ENCODE assay signal across 23 cellular contexts in the genomic region with DNA sequence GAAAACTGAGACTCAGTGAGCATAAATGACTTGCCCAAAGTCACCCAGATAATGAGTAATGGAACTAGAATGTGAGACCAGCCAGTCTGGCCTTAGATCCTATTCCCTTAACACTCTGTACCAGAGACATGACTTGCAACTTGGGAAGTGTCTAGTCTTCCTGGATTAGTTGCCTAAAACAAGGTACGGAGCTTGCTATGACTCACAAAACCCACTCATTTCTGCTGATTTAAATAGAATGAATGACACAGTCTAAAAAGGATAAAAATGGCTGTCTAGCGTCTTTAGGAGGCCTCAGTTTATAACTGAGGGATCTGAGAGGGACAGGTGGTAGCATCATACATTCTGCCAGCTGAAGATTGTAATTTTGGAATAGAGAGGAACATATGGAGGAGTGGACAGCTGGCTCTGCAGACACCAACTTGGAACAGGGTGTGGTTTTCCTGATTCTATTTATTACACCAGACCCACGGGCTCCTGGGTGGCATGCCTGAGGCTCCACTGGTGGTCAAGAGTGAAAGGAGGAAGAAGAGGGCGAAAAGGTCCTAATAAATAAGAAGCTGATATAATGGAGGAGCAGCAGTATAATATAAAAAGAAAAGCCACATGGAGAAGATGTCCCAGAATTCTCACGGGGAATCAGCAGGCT.
DNase-seq lines count a peak whose midpoint lies in the region; ATAC-seq, FAIRE-seq and TF ChIP-seq lines count a peak whose summit lies in the region.
"Had no signal": no experiment of that assay in that cellular context is flagged by ENCODE, and none has a peak within 500 bp of the region (broad histone marks: within the 10 kb centered on the region; RNA-seq: fewer than 3 reads in every experiment).

No MANE protein-coding gene starts in this region.

- H3F3A ChIP-seq in PC-9 (ENCODE audit: insufficient read depth, low read depth), result peaks cover 7% of the 10 kb centered on the region; the same call in 1 of the 2 replicates

- TF ChIP-seq CTCF in PC-9 (conservative IDR thresholded peaks at IDR 0.05) (no peak), endothelial cell of umbilical vein (IDR thresholded peaks at IDR 0.05; ENCODE audit: extremely low read depth in 1 of 2, insufficient read depth in 1 of 2, low read depth in 1 of 2, low read length in 2 of 2) (no peak)

- DNase-seq in DMS 273 (lab: John Stamatoyannopoulos, UW; ENCODE audit: unreplicated experiment) (peak; percentile 47), PC-9 (no peak), endothelial cell of umbilical vein (ENCODE audit: low read depth, low spot score) (no peak), non-pigmented ciliary epithelial cell (ENCODE audit: low read depth) (peak; percentile 67)
- DNase-seq: activated naive CD8-positive, alpha-beta T cell treated with anti-CD3 and anti-CD28 coated beads, Interleukin-2, amount 50 U/mL, for 24 hours; activated T-cell treated with anti-CD3 and anti-CD28 coated beads, Interleukin-2, amount 50 U/mL, for 4 hours; Caco-2; KG1; left cardiac atrium; NCI-H1436; pancreas; SK-N-SH; spleen; stimulated activated naive B cell treated with anti-CD40 and anti-IgM and Interleukin-4, amounts not matched to agents 10 μg/mL and 1 μg/mL and 100 μg/mL, for 72 hours; upper lobe of left lung had no signal

- no peaks in the 10 kb centered on the region for H3K4me1 Mint-ChIP-seq in stimulated activated memory B cell treated with anti-CD40 and anti-IgM and Interleukin-4, amounts not matched to agents 10 μg/mL and 1 μg/mL and 100 μg/mL, for 72 hours
- H3K4me1 Mint-ChIP-seq: activated naive CD8-positive, alpha-beta T cell treated with anti-CD3 and anti-CD28 coated beads, Interleukin-2, amount 50 U/mL, for 24 hours; stimulated activated naive B cell treated with anti-CD40 and anti-IgM and Interleukin-4, amounts not matched to agents 10 μg/mL and 1 μg/mL and 100 μg/mL, for 72 hours had no signal

- H3K4me2 ChIP-seq in PC-9, result no peak overlapping the region
- H3K4me2 ChIP-seq in endothelial cell of umbilical vein (ENCODE audit: insufficient read depth, low read length), result no peak overlapping the region
- H3K4me2 ChIP-seq: hepatocyte, SK-N-SH had no signal

- FAIRE-seq in endothelial cell of umbilical vein (lab: Jason Lieb, UNC), result peak; percentile 78
- FAIRE-seq: GM18507, GM19239, pancreas had no signal

- H3K9me2 ChIP-seq in PC-9 (ENCODE audit: insufficient read depth), result no peaks in the 10 kb centered on the region
- H3K9me2 ChIP-seq: SK-N-SH had no signal

- H3K27ac ChIP-seq in PC-9 (no peak overlapping the region), endothelial cell of umbilical vein (ENCODE audit: insufficient read depth, low read depth, low read length) (no peak overlapping the region)
- H3K27ac ChIP-seq: hepatocyte, HL-60, pancreas had no signal

- no peaks in the 10 kb centered on the region for H3K9me3 ChIP-seq in PC-9 (ENCODE audit: insufficient read depth, low read depth)
- H3K9me3 ChIP-seq in endothelial cell of umbilical vein (replicated peaks; ENCODE audit: control insufficient read depth, insufficient read depth, low read length), result no peaks in the 10 kb centered on the region
- H3K9me3 ChIP-seq: Caco-2, pancreas, SK-N-SH, spleen, upper lobe of left lung had no signal

- peaks cover 69% of the 10 kb centered on the region for H3K36me3 ChIP-seq in PC-9 (ENCODE audit: low read depth)
- peaks cover 0 to 3% of the 10 kb centered on the region in 2 experiments for H3K36me3 ChIP-seq in endothelial cell of umbilical vein (ENCODE audit: control insufficient read depth in 2 of 2, extremely low read depth in 1 of 2, insufficient read depth in 2 of 2, low read length in 2 of 2)
- H3K36me3 ChIP-seq: pancreas had no signal

- no peak for TF ChIP-seq POLR2A in endothelial cell of umbilical vein (IDR thresholded peaks at IDR 0.05; ENCODE audit: low read depth, low read length)

- POLR2A ChIA-PET in PC-9 (lab: Charles Lee; ENCODE audit: unreplicated experiment), result no interaction called here
- POLR2A ChIA-PET in endothelial cell of umbilical vein (lab: Charles Lee), result no interaction called here

- intact Hi-C loops in PC-9 (cut with micrococcal nuclease; ENCODE audit: unreplicated experiment), result no loop called here
- intact Hi-C loops in endothelial cell of umbilical vein (cut with micrococcal nuclease), result no loop called here

- H3K4me3 Mint-ChIP-seq in stimulated activated memory B cell treated with anti-CD40 and anti-IgM and Interleukin-4, amounts not matched to agents 10 μg/mL and 1 μg/mL and 100 μg/mL, for 72 hours, result no peak overlapping the region
- H3K4me3 Mint-ChIP-seq: activated naive CD8-positive, alpha-beta T cell treated with anti-CD3 and anti-CD28 coated beads, Interleukin-2, amount 50 U/mL, for 24 hours; activated T-cell treated with anti-CD3 and anti-CD28 coated beads, Interleukin-2, amount 50 U/mL, for 4 hours; stimulated activated naive B cell treated with anti-CD40 and anti-IgM and Interleukin-4, amounts not matched to agents 10 μg/mL and 1 μg/mL and 100 μg/mL, for 72 hours had no signal

- no peak overlapping the region for H3K27ac Mint-ChIP-seq in stimulated activated memory B cell treated with anti-CD40 and anti-IgM and Interleukin-4, amounts not matched to agents 10 μg/mL and 1 μg/mL and 100 μg/mL, for 72 hours
- H3K27ac Mint-ChIP-seq: activated naive CD8-positive, alpha-beta T cell treated with anti-CD3 and anti-CD28 coated beads, Interleukin-2, amount 50 U/mL, for 24 hours; stimulated activated naive B cell treated with anti-CD40 and anti-IgM and Interleukin-4, amounts not matched to agents 10 μg/mL and 1 μg/mL and 100 μg/mL, for 72 hours had no signal

- no peaks in the 10 kb centered on the region for H3K27me3 Mint-ChIP-seq in stimulated activated memory B cell treated with anti-CD40 and anti-IgM and Interleukin-4, amounts not matched to agents 10 μg/mL and 1 μg/mL and 100 μg/mL, for 72 hours
- H3K27me3 Mint-ChIP-seq: activated naive CD8-positive, alpha-beta T cell treated with anti-CD3 and anti-CD28 coated beads, Interleukin-2, amount 50 U/mL, for 24 hours; stimulated activated naive B cell treated with anti-CD40 and anti-IgM and Interleukin-4, amounts not matched to agents 10 μg/mL and 1 μg/mL and 100 μg/mL, for 72 hours had no signal

- dilution Hi-C loops in endothelial cell of umbilical vein (cut with MboI; ENCODE audit: extremely low pct_ligation_motif_present, low sequenced_read_pairs), result no loop called here

- no peak overlapping the region for H3K9ac ChIP-seq in endothelial cell of umbilical vein (replicated peaks; ENCODE audit: extremely low read depth, insufficient read depth, low read length)
- H3K9ac ChIP-seq: SK-N-SH had no signal

- H3K9me1 ChIP-seq in endothelial cell of umbilical vein (replicated peaks; ENCODE audit: control insufficient read depth, extremely low read depth, insufficient read depth, low read length), result no peaks in the 10 kb centered on the region

- H3K9me3 Mint-ChIP-seq in stimulated activated memory B cell treated with anti-CD40 and anti-IgM and Interleukin-4, amounts not matched to agents 10 μg/mL and 1 μg/mL and 100 μg/mL, for 72 hours, result no peaks in the 10 kb centered on the region
- H3K9me3 Mint-ChIP-seq: activated naive CD8-positive, alpha-beta T cell treated with anti-CD3 and anti-CD28 coated beads, Interleukin-2, amount 50 U/mL, for 24 hours; activated T-cell treated with anti-CD3 and anti-CD28 coated beads, Interleukin-2, amount 50 U/mL, for 4 hours; stimulated activated naive B cell treated with anti-CD40 and anti-IgM and Interleukin-4, amounts not matched to agents 10 μg/mL and 1 μg/mL and 100 μg/mL, for 72 hours had no signal

- TSS peak; percentile 14 for BruUV-seq in PC-9 (replicated peaks; lab: Mats Ljungman, UMichigan)
- no TSS peak for BruUV-seq in endothelial cell of umbilical vein (replicated peaks; lab: Mats Ljungman, UMichigan)

- ATAC-seq in GM19324 (IDR thresholded peaks at IDR 0.05; ENCODE audit: low FRiP score, unreplicated experiment), result no peak
- ATAC-seq in HG02840 (IDR thresholded peaks at IDR 0.05; ENCODE audit: low FRiP score, unreplicated experiment), result no peak
- no peak for ATAC-seq in GM21360 (IDR thresholded peaks at IDR 0.05; ENCODE audit: unreplicated experiment)
- no peak for ATAC-seq in stimulated activated memory B cell treated with anti-CD40 and anti-IgM and Interleukin-4, amounts not matched to agents 10 μg/mL and 1 μg/mL and 100 μg/mL, for 72 hours
- ATAC-seq: activated naive CD8-positive, alpha-beta T cell treated with anti-CD3 and anti-CD28 coated beads, Interleukin-2, amount 50 U/mL, for 24 hours; activated T-cell treated with anti-CD3 and anti-CD28 coated beads, Interleukin-2, amount 50 U/mL, for 4 hours; left cardiac atrium; pancreas; stimulated activated naive B cell treated with anti-CD40 and anti-IgM and Interleukin-4, amounts not matched to agents 10 μg/mL and 1 μg/mL and 100 μg/mL, for 72 hours had no signal

- H3K4me3 ChIP-seq in PC-9 (no peak overlapping the region), endothelial cell of umbilical vein (replicated peaks in 1 of 3; ENCODE audit: insufficient read depth in 1 of 3, low read depth in 1 of 3, low read length in 3 of 3) (no peak overlapping the region)
- H3K4me3 ChIP-seq: hepatocyte, pancreas, spleen, upper lobe of left lung had no signal

- no peak overlapping the region for H2AFZ ChIP-seq in PC-9
- H2AFZ ChIP-seq in endothelial cell of umbilical vein (ENCODE audit: low read depth, low read length), result no peak overlapping the region
- H2AFZ ChIP-seq: hepatocyte had no signal

- CTCF ChIA-PET in PC-9 (lab: Charles Lee), result no interaction called here
- CTCF ChIA-PET in endothelial cell of umbilical vein (lab: Charles Lee), result interaction anchor here (2.1 kb wide), 1 partner anchor 62 kb away, joined by 7 read pairs; a partner anchor contains a TSS

- H3K36me3 Mint-ChIP-seq in stimulated activated memory B cell treated with anti-CD40 and anti-IgM and Interleukin-4, amounts not matched to agents 10 μg/mL and 1 μg/mL and 100 μg/mL, for 72 hours, result no peaks in the 10 kb centered on the region
- H3K36me3 Mint-ChIP-seq: stimulated activated naive B cell treated with anti-CD40 and anti-IgM and Interleukin-4, amounts not matched to agents 10 μg/mL and 1 μg/mL and 100 μg/mL, for 72 hours had no signal

- H4K20me1 ChIP-seq in PC-9 (ENCODE audit: insufficient read depth), result no peaks in the 10 kb centered on the region
- H4K20me1 ChIP-seq in endothelial cell of umbilical vein (replicated peaks; ENCODE audit: control insufficient read depth, extremely low read depth, insufficient read depth, low read length), result no peaks in the 10 kb centered on the region

- H3K4me1 ChIP-seq in PC-9 (replicated peaks; ENCODE audit: insufficient read depth) (no peaks in the 10 kb centered on the region), endothelial cell of umbilical vein (ENCODE audit: control insufficient read depth, extremely low read depth, insufficient read depth, low read length) (peaks cover 10% of the 10 kb centered on the region)
- H3K4me1 ChIP-seq: Caco-2, pancreas had no signal

- H3K27me3 ChIP-seq in PC-9 (ENCODE audit: insufficient read depth, low read depth) (no peaks in the 10 kb centered on the region), endothelial cell of umbilical vein (ENCODE audit: control insufficient read depth in 2 of 2, insufficient read depth in 2 of 2, low read length in 2 of 2) (no peaks in the 10 kb centered on the region)
- H3K27me3 ChIP-seq: hepatocyte, pancreas, upper lobe of left lung had no signal

- H3K79me2 ChIP-seq in PC-9 (ENCODE audit: low read depth) (no peaks in the 10 kb centered on the region), endothelial cell of umbilical vein (ENCODE audit: control insufficient read depth, insufficient read depth, low read length) (no peaks in the 10 kb centered on the region)
- H3K79me2 ChIP-seq: hepatocyte had no signal

Comparison
In these comparisons a context has a peak if more than half of its experiments do, and no peak if none do; other contexts are left out.
1. DNase-seq: peak in DMS 273 (single experiment) and non-pigmented ciliary epithelial cell (single experiment); none in PC-9 (0 of 2) and endothelial cell of umbilical vein (single experiment).